In genomic region chr14:61620130-61620946, GRCh38 we compare ENCODE assay signal across 9 cellular contexts.
DNase-seq lines count a peak whose midpoint lies in the region; ATAC-seq and TF ChIP-seq lines count a peak whose summit lies in the region.
"Had no signal": no experiment of that assay in that cellular context is flagged by ENCODE, and none has a peak within 500 bp of the region (broad histone marks: within the 10 kb centered on the region; RNA-seq: fewer than 3 reads in every experiment).

No MANE protein-coding gene starts in this region.

- peak overlapping the region; percentile 81 for H3K27ac Mint-ChIP-seq in activated CD4-positive, alpha-beta T cell treated with anti-CD3 and anti-CD28 coated beads for 36 hours

- H3K9me3 Mint-ChIP-seq in activated CD4-positive, alpha-beta T cell treated with anti-CD3 and anti-CD28 coated beads for 36 hours (ENCODE audit: low read depth): no peaks in the 10 kb centered on the region

- POLR2A ChIA-PET in activated CD4-positive, alpha-beta T cell treated with anti-CD3 and anti-CD28 coated beads for 36 hours (lab: Charles Lee): interaction anchor here (0.6 to 1.8 kb wide), 9 partner anchors 25 to 149 kb away, joined by 3 to 7 read pairs (median 3); no protein-coding TSS in a partner anchor

- H3K27me3 Mint-ChIP-seq in activated CD4-positive, alpha-beta T cell treated with anti-CD3 and anti-CD28 coated beads for 36 hours: no peaks in the 10 kb centered on the region

- no peak overlapping the region for H3K4me3 Mint-ChIP-seq in activated CD4-positive, alpha-beta T cell treated with anti-CD3 and anti-CD28 coated beads for 36 hours

- H3K4me3 ChIP-seq in cardiac fibroblast (replicated peaks in 1 of 2; ENCODE audit: low read depth in 2 of 2, low read length in 2 of 2): no peak overlapping the region

- H3K4me1 Mint-ChIP-seq in activated CD4-positive, alpha-beta T cell treated with anti-CD3 and anti-CD28 coated beads for 36 hours: peaks cover 79% of the 10 kb centered on the region

- no peak for TF ChIP-seq CTCF in cardiac fibroblast (IDR thresholded peaks at IDR 0.05; ENCODE audit: low read depth, low read length)

- H3K36me3 Mint-ChIP-seq in activated CD4-positive, alpha-beta T cell treated with anti-CD3 and anti-CD28 coated beads for 36 hours (ENCODE audit: low read depth): peaks cover 3% of the 10 kb centered on the region

- peak; percentile 82 for DNase-seq in activated CD4-positive, alpha-beta T cell treated with anti-CD3 and anti-CD28 coated beads for 36 hours
- DNase-seq in activated CD4-positive, alpha-beta T cell treated with anti-CD3 and anti-CD28 coated beads for 1 hour: no peak
- DNase-seq in cardiac fibroblast (ENCODE audit: low read depth in 2 of 2): peak; percentile 91 to 99
- DNase-seq in stimulated activated CD8-positive, alpha-beta memory T cell treated with anti-CD3 and anti-CD28 coated beads, Interleukin-12 subunit alpha, Interleukin-12 subunit beta, amount 100 ng/mL, for 24 hours (ENCODE audit: extremely low read depth): peak; percentile 19
- DNase-seq in epidermal melanocyte (ENCODE audit: insufficient read length, low spot score): no peak
- no peak for DNase-seq in HUDEP-2 (lab: John Stamatoyannopoulos, UW; ENCODE audit: unreplicated experiment in 76 of 76)
- no peak for DNase-seq in NCI-H748 treated with DMSO at 0.1 percent for 48 hours (lab: John Stamatoyannopoulos, UW)

- ATAC-seq in activated CD4-positive, alpha-beta T cell treated with anti-CD3 and anti-CD28 coated beads for 36 hours: peak; percentile 91
- ATAC-seq in HG03378 (IDR thresholded peaks at IDR 0.05; ENCODE audit: unreplicated experiment): peak; percentile 95
- ATAC-seq: naive thymus-derived CD4-positive, alpha-beta T cell had no signal

- intact Hi-C loops in activated CD4-positive, alpha-beta T cell treated with anti-CD3 and anti-CD28 coated beads for 36 hours (cut with DNase I, micrococcal nuclease): loop anchor here (1.0 to 2.0 kb wide), 7 partner anchors 26 to 144 kb away; partner anchors contain the start of gene HIF1A (in 2 of the 2)

- CTCF ChIA-PET in activated CD4-positive, alpha-beta T cell treated with anti-CD3 and anti-CD28 coated beads for 36 hours (lab: Charles Lee): interaction anchor here (0.6 to 2.4 kb wide), 12 partner anchors 11 to 274 kb away, joined by 3 to 7 read pairs (median 3); no protein-coding TSS in a partner anchor

Comparison
In these comparisons a context has a peak if more than half of its experiments do, and no peak if none do; other contexts are left out.
1. DNase-seq: peak in activated CD4-positive, alpha-beta T cell treated with anti-CD3 and anti-CD28 coated beads for 36 hours (single experiment), cardiac fibroblast (2 of 2) and stimulated activated CD8-positive, alpha-beta memory T cell treated with anti-CD3 and anti-CD28 coated beads, Interleukin-12 subunit alpha, Interleukin-12 subunit beta, amount 100 ng/mL, for 24 hours (single experiment); none in activated CD4-positive, alpha-beta T cell treated with anti-CD3 and anti-CD28 coated beads for 1 hour (single experiment), epidermal melanocyte (single experiment), HUDEP-2 (0 of 76) and NCI-H748 treated with DMSO at 0.1 percent for 48 hours (single experiment).